In the genomic region with DNA sequence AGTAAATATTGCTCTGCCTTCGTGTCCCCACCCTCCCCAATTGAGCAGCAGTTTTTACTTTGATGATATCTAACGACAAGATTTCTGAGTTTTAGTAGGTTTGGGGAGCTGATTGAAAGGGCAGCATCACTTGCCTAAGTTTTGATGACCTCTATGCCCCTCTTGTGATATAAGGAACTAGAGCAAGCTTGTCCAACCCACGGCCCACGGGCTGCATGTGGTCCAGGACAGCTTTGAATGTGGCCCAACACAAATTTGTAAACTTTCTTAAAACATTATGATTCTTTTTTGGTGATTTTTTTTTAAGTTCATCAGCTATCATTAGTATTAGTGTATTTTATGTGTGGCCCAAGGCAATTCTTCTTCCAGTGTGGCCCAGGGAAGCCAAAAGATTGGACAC, we compare ENCODE assay signal across 10 cellular contexts. TPM values are rescaled to one million over a fixed set of nuclear protein-coding genes. Genes with fewer than 3 reads are reported as not detected.
DNase-seq lines count a peak whose midpoint lies in the region; ATAC-seq and TF ChIP-seq lines count a peak whose summit lies in the region.
"Had no signal": no experiment of that assay in that cellular context is flagged by ENCODE, and none has a peak within 500 bp of the region (broad histone marks: within the 10 kb centered on the region; RNA-seq: fewer than 3 reads in every experiment).

No MANE protein-coding gene starts in this region.

- H3K9ac ChIP-seq in OCI-LY3 (ENCODE audit: low read length) (no peak overlapping the region), endodermal cell (ENCODE audit: extremely low read depth, low read length, poor library complexity, severe bottlenecking) (no peak overlapping the region)

- TF ChIP-seq CTCF in OCI-LY3 (IDR thresholded peaks at IDR 0.05; ENCODE audit: low read depth, low read length) = no peak
- no peak for TF ChIP-seq CTCF in endodermal cell (conservative IDR thresholded peaks at IDR 0.05)
- TF ChIP-seq CTCF in osteoblast (IDR thresholded peaks at IDR 0.05; ENCODE audit: extremely low read depth, low read depth, low read length) = no peak

- peaks cover 18% of the 10 kb centered on the region for H3K4me1 Mint-ChIP-seq in endodermal cell

- H3K4me2 ChIP-seq in OCI-LY3 (ENCODE audit: low read length) = peak overlapping the region; percentile 78
- H3K4me2 ChIP-seq in osteoblast (ENCODE audit: insufficient read depth, low read length) = peak overlapping the region; percentile 89

- no peaks in the 10 kb centered on the region for H3K9me3 Mint-ChIP-seq in endodermal cell

- WGBS in endodermal cell (ENCODE audit: insufficient coverage in 1 of 2, insufficient read length in 1 of 2), 2 experiments = 64% methylated on average over 4 of the region's 4 CpGs; no CpG with 5 or more reads in 1 of the 2 experiments

- no peak overlapping the region for H3K27ac Mint-ChIP-seq in endodermal cell

- H3K4me3 ChIP-seq in OCI-LY3 (ENCODE audit: low read length) = no peak overlapping the region
- peak overlapping the region; percentile 88 for H3K4me3 ChIP-seq in endodermal cell (ENCODE audit: low read length)
- peak overlapping the region; percentile 97 for H3K4me3 ChIP-seq in osteoblast (ENCODE audit: insufficient read depth, low read length)

- H3K27me3 ChIP-seq in OCI-LY3 (ENCODE audit: low read depth, low read length) = no peaks in the 10 kb centered on the region
- H3K27me3 ChIP-seq in endodermal cell (ENCODE audit: control insufficient read depth, insufficient read depth, low read length, poor library complexity, severe bottlenecking) = no peaks in the 10 kb centered on the region
- H3K27me3 ChIP-seq in osteoblast (ENCODE audit: insufficient read depth, low read length) = no peaks in the 10 kb centered on the region

- H3K79me2 ChIP-seq in OCI-LY3 (ENCODE audit: low read length) (peaks cover 49% of the 10 kb centered on the region), osteoblast (ENCODE audit: insufficient read depth, low read length) (peaks cover 58% of the 10 kb centered on the region)

- DNase-seq in D341Med (ENCODE audit: low spot score) (peak; percentile 34), endodermal cell (no peak), osteoblast (ENCODE audit: insufficient read length, low spot score, missing footprints) (no peak), hepatic stellate cell (ENCODE audit: low spot score) (no peak), DMS153 (lab: John Stamatoyannopoulos, UW) (no peak), NCI-H1092 treated with DMSO at 0.1 percent for 48 hours (lab: John Stamatoyannopoulos, UW) (no peak)
- DNase-seq: foreskin melanocyte, T-helper 9 cell had no signal

- H3K4me1 ChIP-seq in OCI-LY3 (ENCODE audit: low read length) (peaks cover 8% of the 10 kb centered on the region), endodermal cell (ENCODE audit: control insufficient read depth, insufficient read depth, low read length) (no peaks in the 10 kb centered on the region), osteoblast (ENCODE audit: insufficient read depth, low read length) (peaks cover 11% of the 10 kb centered on the region)

- H3K36me3 Mint-ChIP-seq in endodermal cell (ENCODE audit: low read depth) = peaks cover 21% of the 10 kb centered on the region

- H2AFZ ChIP-seq in OCI-LY3 (ENCODE audit: low read depth, low read length) (no peak overlapping the region), osteoblast (ENCODE audit: low read length) (no peak overlapping the region)

- H3K27me3 Mint-ChIP-seq in endodermal cell (ENCODE audit: insufficient read depth) = no peaks in the 10 kb centered on the region

- no peak for ATAC-seq in GM18498 (IDR thresholded peaks at IDR 0.05; ENCODE audit: unreplicated experiment)

- H3K36me3 ChIP-seq in OCI-LY3 (replicated peaks; ENCODE audit: low read depth, low read length) (no peaks in the 10 kb centered on the region), endodermal cell (ENCODE audit: control insufficient read depth, insufficient read depth, low read length) (peaks cover 4% of the 10 kb centered on the region), osteoblast (ENCODE audit: insufficient read depth, low read length) (no peaks in the 10 kb centered on the region)

- H3K27ac ChIP-seq in OCI-LY3 (ENCODE audit: low read length) = no peak overlapping the region
- no peak overlapping the region for H3K27ac ChIP-seq in endodermal cell (ENCODE audit: low read depth, low read length)
- peak overlapping the region; percentile 60 for H3K27ac ChIP-seq in osteoblast (ENCODE audit: low read depth, low read length)

- H4K20me1 ChIP-seq in OCI-LY3 (ENCODE audit: insufficient read depth, low read length) (peaks cover 7% of the 10 kb centered on the region), osteoblast (ENCODE audit: insufficient read depth, low read length) (peaks cover 12% of the 10 kb centered on the region)

- H3K4me3 Mint-ChIP-seq in endodermal cell = peak overlapping the region; percentile 79

- H3K9me3 ChIP-seq in OCI-LY3 (ENCODE audit: insufficient read depth, low read length) (no peaks in the 10 kb centered on the region), endodermal cell (ENCODE audit: control insufficient read depth, low read length) (no peaks in the 10 kb centered on the region), osteoblast (ENCODE audit: low read depth, low read length) (no peaks in the 10 kb centered on the region)

RNA-seq across cellular contexts. Expression of a gene that starts 1.6 kb away (rescaled TPM):
- 10 to 100 TPM; 63.7 to 67.8 TPM for total RNA-seq in endodermal cell
- 98.9 TPM for polyA plus RNA-seq in endodermal cell (2013, experiment 1 of 2)
- 92.8 TPM for polyA plus RNA-seq in endodermal cell (2013, experiment 2 of 2)
- total RNA-seq in osteoblast = 36.2 and 46.3 TPM in 2 replicates

RNA-seq across cellular contexts. Expression of a gene that starts 28.3 kb away (rescaled TPM):
- total RNA-seq in endodermal cell = 10 to 100 TPM; 42.4 TPM
- 41.4 TPM for polyA plus RNA-seq in endodermal cell (2013, experiment 1 of 2)
- polyA plus RNA-seq in endodermal cell (2013, experiment 2 of 2) = 40.3 TPM
- 20.6 and 23.9 TPM in 2 replicates for total RNA-seq in osteoblast
